ENCODE assay signal across 8 cellular contexts in the genomic region with DNA sequence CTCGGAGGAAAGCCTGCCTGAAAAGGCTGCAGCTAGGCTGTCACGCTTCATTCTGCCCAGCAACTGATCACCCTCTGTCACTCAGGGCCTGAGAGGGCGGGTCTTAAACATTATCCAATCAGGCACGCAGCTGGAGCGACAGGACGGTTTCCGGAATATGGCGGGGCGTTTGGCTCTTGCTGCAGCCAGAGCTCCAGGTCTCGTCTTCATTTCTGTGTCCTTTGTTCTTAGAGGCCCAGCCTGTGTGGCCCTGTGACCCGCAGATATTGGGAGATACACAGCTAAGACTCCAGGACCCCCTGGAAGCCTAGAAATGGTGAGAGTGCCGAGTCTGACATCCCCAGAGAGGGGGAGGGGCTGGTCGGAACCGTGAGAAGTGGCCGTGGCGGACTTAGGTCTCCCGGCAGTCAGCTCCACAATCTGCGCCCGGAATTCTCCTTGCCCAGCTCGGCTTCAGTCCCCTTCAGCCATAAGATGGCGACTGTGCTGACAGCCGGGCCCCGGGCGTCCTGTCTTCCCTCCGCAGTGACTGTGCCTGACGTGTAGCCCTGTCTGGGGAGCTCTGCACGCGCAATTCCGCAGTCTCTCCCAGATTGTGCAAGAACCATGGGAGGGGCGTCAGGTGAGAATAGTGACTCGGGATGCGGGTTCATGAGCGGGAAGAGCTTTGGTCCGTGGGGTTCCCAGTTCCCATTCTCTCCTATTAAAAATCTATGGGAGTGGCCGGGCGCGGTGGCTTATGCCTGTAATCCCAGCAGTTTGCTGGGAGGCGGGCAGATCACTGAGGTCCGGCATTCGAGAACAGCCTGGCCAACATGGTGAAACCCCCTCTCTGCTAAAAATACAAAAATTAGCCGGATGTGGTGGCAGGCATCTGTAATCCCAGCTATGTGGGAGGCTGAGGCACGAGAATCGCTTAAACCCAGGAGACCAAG. TPM values are rescaled to one million over a fixed set of nuclear protein-coding genes. Genes with fewer than 3 reads are reported as not detected.
DNase-seq lines count a peak whose midpoint lies in the region; ATAC-seq and TF ChIP-seq lines count a peak whose summit lies in the region.

Gene ZNF429, plus strand, starts transcription at position 144 of the 935 bp plus-strand sequence. Its CDS starts 170 bp downstream, at position 314.

- H3K4me3 Mint-ChIP-seq in activated T-cell treated with anti-CD3 and anti-CD28 coated beads, Interleukin-2, amount 50 U/mL, for 24 hours = peak within 1 kb of the TSS; percentile 100

- dilution Hi-C loops in IMR-90 (cut with HindIII; ENCODE audit: low sequenced_read_pairs, unreplicated experiment) = no loop called here

- H2AK5ac ChIP-seq in IMR-90 (ENCODE audit: low read depth, low read length) = no peak within 1 kb of the TSS

- peaks cover 49% of the 10 kb centered on the region for H3K36me3 Mint-ChIP-seq in activated T-cell treated with anti-CD3 and anti-CD28 coated beads, Interleukin-2, amount 50 U/mL, for 24 hours (ENCODE audit: low read depth)

- no peaks in the 10 kb centered on the region for H4K20me1 ChIP-seq in IMR-90 (ENCODE audit: insufficient read depth, low read length)

- peaks cover 10% of the 10 kb centered on the region for H3K9me3 Mint-ChIP-seq in activated T-cell treated with anti-CD3 and anti-CD28 coated beads, Interleukin-2, amount 50 U/mL, for 24 hours

- in situ Hi-C loops in IMR-90 (cut with MboI; ENCODE audit: low sequenced_read_pairs) = no loop called here

- H3K18ac ChIP-seq in IMR-90 (ENCODE audit: low read depth, low read length) = peak within 1 kb of the TSS; percentile 59; the same call in 1 of the 2 replicates

- H4K91ac ChIP-seq in IMR-90 (ENCODE audit: insufficient read depth, low read depth, low read length) = peak within 1 kb of the TSS; percentile 60; the same call in 1 of the 2 replicates

- no peak within 1 kb of the TSS for H2BK20ac ChIP-seq in IMR-90 (ENCODE audit: low read depth, low read length)

- no peaks in the 10 kb centered on the region for H3K9me1 ChIP-seq in IMR-90 (ENCODE audit: insufficient read depth, low read length)

- peak within 1 kb of the TSS; percentile 56 to 91 for H4K8ac ChIP-seq in IMR-90 (ENCODE audit: low read depth in 2 of 2, low read length in 2 of 2)

- no peak within 1 kb of the TSS for H2BK15ac ChIP-seq in IMR-90 (ENCODE audit: low read depth, low read length)

- 0 out of 2 replicates have a peak, but pooled peaks have one; percentile 5 for TF ChIP-seq CTCF in IMR-90 (conservative IDR thresholded peaks at IDR 0.05; ENCODE audit: low read depth, low read length)

- peaks cover 4% of the 10 kb centered on the region; the same call in 1 of the 2 replicates for H3K9me3 ChIP-seq in IMR-90 (ENCODE audit: control insufficient read depth, insufficient read depth, low read length)
- no peaks in the 10 kb centered on the region for H3K9me3 ChIP-seq in esophagus (ENCODE audit: control insufficient read depth in 2 of 2, insufficient read depth in 1 of 2, low read depth in 1 of 2, low read length in 1 of 2)
- H3K9me3 ChIP-seq in mucosa of rectum (ENCODE audit: control insufficient read depth in 2 of 2, low read length in 2 of 2) = no peaks in the 10 kb centered on the region

- ATAC-seq in GM21526 (IDR thresholded peaks at IDR 0.05; ENCODE audit: low FRiP score, unreplicated experiment) (peak; percentile 100), IMR-90 (ENCODE audit: low read depth) (peak; percentile 99)

- H2BK5ac ChIP-seq in IMR-90 (ENCODE audit: low read depth, low read length, poor library complexity, severe bottlenecking) = peak within 1 kb of the TSS; percentile 62

- POLR2A ChIA-PET in IMR-90 (lab: Charles Lee; ENCODE audit: unreplicated experiment) = interaction anchor here (0.5 to 0.6 kb wide), 2 partner anchors 28 to 1095 kb away, joined by 3 to 6 read pairs; no protein-coding TSS in a partner anchor

- peaks cover 8 to 14% of the 10 kb centered on the region in 2 experiments; a peak in 2 of 4 replicates for H3K79me1 ChIP-seq in IMR-90 (ENCODE audit: low read depth in 1 of 2, low read length in 2 of 2)

- 0 out of 2 replicates have a peak within 1 kb of the TSS, but pooled peaks have one; percentile 63 for H3K23ac ChIP-seq in IMR-90 (ENCODE audit: low read depth, low read length)

- peak within 1 kb of the TSS; percentile 82 for H3K4me2 ChIP-seq in IMR-90 (ENCODE audit: low read depth, low read length)

- H3K36me3 ChIP-seq in IMR-90 (ENCODE audit: control insufficient read depth, insufficient read depth, low read length) (peaks cover 2% of the 10 kb centered on the region), esophagus (ENCODE audit: control insufficient read depth in 2 of 2, insufficient read depth in 2 of 2, low read length in 1 of 2) (no peaks in the 10 kb centered on the region), mucosa of rectum (ENCODE audit: control insufficient read depth in 2 of 2, insufficient read depth in 2 of 2, low read length in 2 of 2) (peaks cover 0 to 2% of the 10 kb centered on the region in 2 donors)

- intact Hi-C loops in IMR-90 (cut with micrococcal nuclease) = no loop called here

- H3K27me3 ChIP-seq in IMR-90 (ENCODE audit: control insufficient read depth, insufficient read depth, low read length) (no peaks in the 10 kb centered on the region), esophagus (ENCODE audit: control insufficient read depth in 1 of 2, insufficient read depth in 2 of 2, low read length in 2 of 2) (no peaks in the 10 kb centered on the region), mucosa of rectum (ENCODE audit: control insufficient read depth in 2 of 2, insufficient read depth in 2 of 2, low read length in 2 of 2) (no peaks in the 10 kb centered on the region)

- H3K4me1 Mint-ChIP-seq in activated T-cell treated with anti-CD3 and anti-CD28 coated beads, Interleukin-2, amount 50 U/mL, for 24 hours (ENCODE audit: low read depth) = peaks cover 39% of the 10 kb centered on the region

- peak within 1 kb of the TSS; percentile 70 for H3K56ac ChIP-seq in IMR-90 (ENCODE audit: extremely low read depth, insufficient read depth, low read length)

- CTCF ChIA-PET in IMR-90 (lab: Yijun Ruan, JAX) = interaction anchor here (0.7 to 0.9 kb wide), 3 partner anchors 78 to 211 kb away, joined by 3 to 4 read pairs (median 4); no protein-coding TSS in a partner anchor

- H3K27ac Mint-ChIP-seq in activated T-cell treated with anti-CD3 and anti-CD28 coated beads, Interleukin-2, amount 50 U/mL, for 24 hours = peak within 1 kb of the TSS; percentile 99

- H3K4ac ChIP-seq in IMR-90 (ENCODE audit: low read depth, low read length) = peak within 1 kb of the TSS; percentile 79

- H3K27ac ChIP-seq in IMR-90 (ENCODE audit: insufficient read depth, low read length) (peak within 1 kb of the TSS; percentile 81), esophagus (ENCODE audit: low read depth in 2 of 2, low read length in 1 of 2) (peak within 1 kb of the TSS; percentile 92 to 95), mucosa of rectum (ENCODE audit: low read depth in 2 of 2, low read length in 2 of 2) (peak within 1 kb of the TSS; percentile 94 to 96)

- H3K9ac ChIP-seq in IMR-90 (ENCODE audit: low read depth, low read length) = peak within 1 kb of the TSS; percentile 80
- H3K9ac ChIP-seq in mucosa of rectum (ENCODE audit: low read depth in 1 of 2, low read length in 2 of 2) = peak within 1 kb of the TSS; percentile 73 to 94

- H3K14ac ChIP-seq in IMR-90 (replicated peaks; ENCODE audit: low read depth, low read length) = peak within 1 kb of the TSS; percentile 92; the same call in 1 of the 2 replicates

- peak within 1 kb of the TSS; percentile 89 for H2AFZ ChIP-seq in IMR-90 (replicated peaks; ENCODE audit: low read length, poor library complexity)

- peak; percentile 74 for TF ChIP-seq POLR2A in IMR-90 (IDR thresholded peaks at IDR 0.05; ENCODE audit: low read depth, low read length)

- no TSS peak for BruUV-seq in IMR-90 (replicated peaks; lab: Mats Ljungman, UMichigan)

- H3K4me3 ChIP-seq in IMR-90 (ENCODE audit: insufficient read depth, low read depth, low read length) = peak within 1 kb of the TSS; percentile 74
- peak within 1 kb of the TSS; percentile 76 to 97 for H3K4me3 ChIP-seq in esophagus (ENCODE audit: low read depth in 1 of 2, low read length in 2 of 2)
- peak within 1 kb of the TSS; percentile 97 to 98 for H3K4me3 ChIP-seq in mucosa of rectum (ENCODE audit: low read length in 2 of 2)

- WGBS in IMR-90 (ENCODE audit: extremely low coverage in 2 of 2, insufficient read length in 1 of 2), 2 experiments = 0% methylated on average over 7 of the region's 43 CpGs; no CpG with 5 or more reads in 1 of the 2 experiments
- WGBS in esophagus, 2 donors = 1 to 2% methylated on average over 43 of the region's 43 CpGs

- DNase-seq in DMS 273 (lab: John Stamatoyannopoulos, UW; ENCODE audit: unreplicated experiment) = peak; percentile 98
- DNase-seq in IMR-90 = peak; percentile 92
- DNase-seq in OCI-M2 (lab: John Stamatoyannopoulos, UW; ENCODE audit: unreplicated experiment) = peak; percentile 83
- peak; percentile 88 for DNase-seq in activated T-cell treated with anti-CD3 and anti-CD28 coated beads, Interleukin-2, amount 50 U/mL, for 24 hours
- DNase-seq in stimulated activated CD8-positive, alpha-beta memory T cell treated with anti-CD3 and anti-CD28 coated beads, Interleukin-4, amount 100 ng/mL, for 4 hours (ENCODE audit: low read depth in 2 of 2, low spot score in 1 of 2) = peak; percentile 75 to 81

- H3K27me3 Mint-ChIP-seq in activated T-cell treated with anti-CD3 and anti-CD28 coated beads, Interleukin-2, amount 50 U/mL, for 24 hours = no peaks in the 10 kb centered on the region

- no peaks in the 10 kb centered on the region for H3K4me1 ChIP-seq in IMR-90 (ENCODE audit: control insufficient read depth, insufficient read depth, low read length)
- H3K4me1 ChIP-seq in esophagus (ENCODE audit: control insufficient read depth in 2 of 2, insufficient read depth in 2 of 2, low read length in 1 of 2) = no peaks in the 10 kb centered on the region
- peaks cover 0 to 5% of the 10 kb centered on the region in 2 donors for H3K4me1 ChIP-seq in mucosa of rectum (ENCODE audit: control insufficient read depth in 2 of 2, insufficient read depth in 2 of 2, low read length in 2 of 2)

- no peak for TF ChIP-seq RAD21 in IMR-90 (IDR thresholded peaks at IDR 0.05; ENCODE audit: low read length)

- H2BK120ac ChIP-seq in IMR-90 (ENCODE audit: low read depth, low read length) = no peak within 1 kb of the TSS

- H2AK9ac ChIP-seq in IMR-90 (replicated peaks; ENCODE audit: low read depth, low read length, poor library complexity) = peak within 1 kb of the TSS; percentile 81

- peak within 1 kb of the TSS; percentile 76 for H4K5ac ChIP-seq in IMR-90 (ENCODE audit: low read depth, low read length)

TF ChIP-seq in IMR-90, 13 proteins besides CTCF, POLR2A, EP300 and RAD21 (continues in another document):
- TF ChIP-seq SMC3 (IDR thresholded peaks at IDR 0.05; ENCODE audit: low read depth, low read length) (no peak), CEBPB (IDR thresholded peaks at IDR 0.05; ENCODE audit: low read depth, low read length) (peak; percentile 98), BHLHE40 (IDR thresholded peaks at IDR 0.05; ENCODE audit: low read depth, low read length) (peak; percentile 50; the same call in 1 of the 2 replicates), FOS (IDR thresholded peaks at IDR 0.05; ENCODE audit: low read depth, low read length) (0 out of 2 replicates have a peak, but pooled peaks have one; percentile 17)

RNA-seq across cellular contexts. Expression of gene ZNF429, which starts in this region (rescaled TPM):
- total RNA-seq in IMR-90 (2012; rRNA removed) = 4.3 and 5.3 TPM in 2 replicates
- polyA plus RNA-seq in IMR-90 (2012; rRNA removed) = 4.6 and 6.4 TPM in 2 replicates
- 3.0 and 4.6 TPM in 2 replicates for polyA plus RNA-seq in IMR-90 (2012; cell fraction: cytosol; rRNA removed)
- polyA plus RNA-seq in IMR-90 (2012; cell fraction: nucleus; rRNA removed; ENCODE audit: low replicate concordance) = 3.0 and 4.3 TPM in 2 replicates
- 1 to 10 TPM; 2.7 TPM for polyA plus RNA-seq in esophagus

Comparison
In these comparisons a context has a peak if more than half of its experiments do, and no peak if none do; other contexts are left out.
1. Peak in every context shown above with its lines: DNase-seq, ATAC-seq, H3K4me3 ChIP-seq and H3K27ac ChIP-seq.